In the genomic region with DNA sequence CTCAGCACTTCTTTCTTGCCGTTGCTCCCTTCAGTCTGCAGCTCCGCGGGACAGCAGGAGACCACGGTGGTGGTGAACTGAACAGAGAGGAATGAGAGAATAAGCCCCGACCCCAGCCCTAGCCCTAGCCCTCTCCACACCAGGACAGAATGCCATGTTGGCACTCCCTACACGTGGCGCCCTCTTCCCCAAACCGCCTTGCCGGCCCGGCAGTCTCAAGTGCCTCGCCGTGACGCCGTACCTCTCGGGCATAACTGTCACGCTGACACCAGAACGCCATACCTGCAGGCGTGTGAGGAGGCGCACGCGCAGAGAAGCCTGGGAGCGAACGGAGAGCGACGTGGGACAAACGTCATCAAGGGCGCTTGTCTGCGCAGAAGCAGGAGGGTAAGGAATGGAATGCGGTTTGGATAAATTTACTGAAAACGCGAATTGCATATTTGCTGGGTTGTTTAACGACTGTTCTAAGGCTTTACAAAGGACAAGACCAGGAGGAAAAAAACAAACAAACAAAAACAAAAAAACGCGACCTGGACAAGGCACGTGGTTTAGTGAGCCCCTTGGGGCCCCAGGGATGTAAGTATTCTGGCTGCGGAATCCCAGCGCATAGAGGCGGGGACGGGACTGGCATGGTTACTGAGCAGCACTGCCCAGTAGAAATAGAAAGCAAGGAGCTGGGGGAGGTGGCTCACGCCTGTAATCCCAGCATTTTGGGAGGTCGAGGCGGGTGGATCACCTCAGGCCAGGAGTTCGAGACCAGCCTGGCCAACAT, we compare ENCODE assay signal across 8 cellular contexts. TPM values are rescaled to one million over a fixed set of nuclear protein-coding genes. Genes with fewer than 3 reads are reported as not detected.
A peak's percentile ranks its signal among the peaks of the same experiment; 100 is the strongest.
DNase-seq lines count a peak whose midpoint lies in the region; ATAC-seq and TF ChIP-seq lines count a peak whose summit lies in the region.

A gene with protein sequence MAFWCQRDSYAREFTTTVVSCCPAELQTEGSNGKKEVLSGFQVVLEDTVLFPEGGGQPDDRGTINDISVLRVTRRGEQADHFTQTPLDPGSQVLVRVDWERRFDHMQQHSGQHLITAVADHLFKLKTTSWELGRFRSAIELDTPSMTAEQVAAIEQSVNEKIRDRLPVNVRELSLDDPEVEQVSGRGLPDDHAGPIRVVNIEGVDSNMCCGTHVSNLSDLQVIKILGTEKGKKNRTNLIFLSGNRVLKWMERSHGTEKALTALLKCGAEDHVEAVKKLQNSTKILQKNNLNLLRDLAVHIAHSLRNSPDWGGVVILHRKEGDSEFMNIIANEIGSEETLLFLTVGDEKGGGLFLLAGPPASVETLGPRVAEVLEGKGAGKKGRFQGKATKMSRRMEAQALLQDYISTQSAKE (minus strand): TSS at position 294 of the 772 bp plus-strand sequence. CDS start 14 bp downstream, at position 280.

- H3K36me3 ChIP-seq in Karpas-422 (ENCODE audit: insufficient read depth, low read length) (peaks cover 20% of the 10 kb centered on the region), esophagus squamous epithelium (peaks cover 9 to 37% (median 16%) of the 10 kb centered on the region in 3 donors)

- peaks cover 29% of the 10 kb centered on the region for H3K4me1 Mint-ChIP-seq in activated T-cell treated with anti-CD3 and anti-CD28 coated beads, Interleukin-2, amount 50 U/mL, for 72 hours (ENCODE audit: low read depth)

- peak within 1 kb of the TSS; percentile 82 for H3K4me2 ChIP-seq in Karpas-422 (ENCODE audit: low read depth, low read length, poor library complexity, severe bottlenecking)

- no peaks in the 10 kb centered on the region for H3K9me3 ChIP-seq in Karpas-422 (ENCODE audit: low read length)
- no peaks in the 10 kb centered on the region for H3K9me3 ChIP-seq in esophagus squamous epithelium

- peak; percentile 97 for DNase-seq in D341Med (ENCODE audit: low spot score)
- peak; percentile 97 for DNase-seq in Karpas-422
- peak; percentile 96 for DNase-seq in RKO (ENCODE audit: low spot score)
- DNase-seq in activated T-cell treated with anti-CD3 and anti-CD28 coated beads, Interleukin-2, amount 50 U/mL, for 72 hours: peak; percentile 89 to 93
- peak; percentile 36 for DNase-seq in esophagus squamous epithelium (lab: John Stamatoyannopoulos, UW)
- DNase-seq in myocyte (ENCODE audit: low read depth): peak; percentile 93
- peak; percentile 81 to 83 for DNase-seq in stimulated activated CD8-positive, alpha-beta memory T cell treated with anti-CD3 and anti-CD28 coated beads, Interleukin-7, amount 100 ng/mL, for 4 hours (ENCODE audit: low read depth in 2 of 2)

- peak within 1 kb of the TSS; percentile 84 to 93 for H3K4me3 Mint-ChIP-seq in activated T-cell treated with anti-CD3 and anti-CD28 coated beads, Interleukin-2, amount 50 U/mL, for 72 hours

- peak within 1 kb of the TSS; percentile 82 for H3K27ac Mint-ChIP-seq in activated T-cell treated with anti-CD3 and anti-CD28 coated beads, Interleukin-2, amount 50 U/mL, for 72 hours

- H3K27ac ChIP-seq in Karpas-422 (ENCODE audit: low read length) (peak within 1 kb of the TSS; percentile 64), esophagus squamous epithelium (peak within 1 kb of the TSS; percentile 77 to 94 (median 89))

- 0 to 4% methylated on average over 28 to 31 of the region's 43 CpGs for WGBS in esophagus squamous epithelium, 2 donors

- H3K4me3 ChIP-seq in Karpas-422 (ENCODE audit: low read length): peak within 1 kb of the TSS; percentile 82
- H3K4me3 ChIP-seq in esophagus squamous epithelium: peak within 1 kb of the TSS; percentile 58 to 85 (median 66)

- no peaks in the 10 kb centered on the region for H4K20me1 ChIP-seq in Karpas-422 (ENCODE audit: insufficient read depth, low read depth, low read length)

- no peaks in the 10 kb centered on the region for H3K27me3 ChIP-seq in Karpas-422 (ENCODE audit: low read length)
- H3K27me3 ChIP-seq in esophagus squamous epithelium: no peaks in the 10 kb centered on the region

- H3K36me3 Mint-ChIP-seq in activated T-cell treated with anti-CD3 and anti-CD28 coated beads, Interleukin-2, amount 50 U/mL, for 72 hours (ENCODE audit: insufficient read depth in 2 of 2): peaks cover 9 to 13% of the 10 kb centered on the region in 2 donors

- peak; percentile 85 for ATAC-seq in GM21737 (IDR thresholded peaks at IDR 0.05; ENCODE audit: unreplicated experiment)
- peak; percentile 99 for ATAC-seq in activated T-cell treated with anti-CD3 and anti-CD28 coated beads, Interleukin-2, amount 50 U/mL, for 72 hours (replicated peaks in 1 of 2)

- peaks cover 25% of the 10 kb centered on the region for H3K79me2 ChIP-seq in Karpas-422 (ENCODE audit: low read length)

- peak within 1 kb of the TSS; percentile 75; the same call in 1 of the 2 replicates for H2AFZ ChIP-seq in Karpas-422 (ENCODE audit: low read length)

- H3K27me3 Mint-ChIP-seq in activated T-cell treated with anti-CD3 and anti-CD28 coated beads, Interleukin-2, amount 50 U/mL, for 72 hours (ENCODE audit: low read depth): no peaks in the 10 kb centered on the region

- peak in 3 of 4 donors; percentile 50 to 70 (median 68) for TF ChIP-seq POLR2A in esophagus squamous epithelium (IDR thresholded peaks at IDR 0.05)

- intact Hi-C loops in esophagus squamous epithelium (cut with DNase I): no loop called here

- peak in 1 of 6 experiments; percentile 38 for TF ChIP-seq CTCF in esophagus squamous epithelium (IDR thresholded peaks at IDR 0.05)

- no peaks in the 10 kb centered on the region for H3K9me2 ChIP-seq in Karpas-422 (replicated peaks; ENCODE audit: insufficient read depth, low read length)

- H3K4me1 ChIP-seq in Karpas-422 (ENCODE audit: low read length) (peaks cover 21% of the 10 kb centered on the region), esophagus squamous epithelium (peaks cover 7 to 18% (median 8%) of the 10 kb centered on the region in 3 donors)

- H3K9ac ChIP-seq in Karpas-422 (ENCODE audit: low read length): peak within 1 kb of the TSS; percentile 77

- H3K9me3 Mint-ChIP-seq in activated T-cell treated with anti-CD3 and anti-CD28 coated beads, Interleukin-2, amount 50 U/mL, for 72 hours: no peaks in the 10 kb centered on the region

RNA-seq across cellular contexts. Expression of the gene that starts here (rescaled TPM):
- total RNA-seq in Karpas-422 (2014; rRNA removed; shearing (Covaris generic); ENCODE audit: low replicate concordance): 17.7 and 38.9 TPM in 2 replicates
- total RNA-seq in activated T-cell treated with anti-CD3 and anti-CD28 coated beads, Interleukin-2, amount 50 U/mL, for 72 hours: 10 to 100 TPM; 50.7 to 52.2 TPM
- total RNA-seq in esophagus squamous epithelium (10 to 100 TPM; 14.2 to 25.9 (median 22.6) TPM), myocyte (30.6 and 38.4 TPM in 2 replicates)
- polyA plus RNA-seq in myocyte (2012): 58.9 TPM

Comparison
In these comparisons a context has a peak if more than half of its experiments do, and no peak if none do; other contexts are left out.
1. Peak in every context shown above with its lines: DNase-seq, ATAC-seq, H3K4me3 ChIP-seq and H3K27ac ChIP-seq.
2. DNase-seq: peak in every context shown above with its lines; median percentile 97 in D341Med; 97 in Karpas-422; 96 in RKO; 93 in myocyte; 91 in activated T-cell treated with anti-CD3 and anti-CD28 coated beads, Interleukin-2, amount 50 U/mL, for 72 hours; 82 in stimulated activated CD8-positive, alpha-beta memory T cell treated with anti-CD3 and anti-CD28 coated beads, Interleukin-7, amount 100 ng/mL, for 4 hours; 36 in esophagus squamous epithelium.